In the genomic region with DNA sequence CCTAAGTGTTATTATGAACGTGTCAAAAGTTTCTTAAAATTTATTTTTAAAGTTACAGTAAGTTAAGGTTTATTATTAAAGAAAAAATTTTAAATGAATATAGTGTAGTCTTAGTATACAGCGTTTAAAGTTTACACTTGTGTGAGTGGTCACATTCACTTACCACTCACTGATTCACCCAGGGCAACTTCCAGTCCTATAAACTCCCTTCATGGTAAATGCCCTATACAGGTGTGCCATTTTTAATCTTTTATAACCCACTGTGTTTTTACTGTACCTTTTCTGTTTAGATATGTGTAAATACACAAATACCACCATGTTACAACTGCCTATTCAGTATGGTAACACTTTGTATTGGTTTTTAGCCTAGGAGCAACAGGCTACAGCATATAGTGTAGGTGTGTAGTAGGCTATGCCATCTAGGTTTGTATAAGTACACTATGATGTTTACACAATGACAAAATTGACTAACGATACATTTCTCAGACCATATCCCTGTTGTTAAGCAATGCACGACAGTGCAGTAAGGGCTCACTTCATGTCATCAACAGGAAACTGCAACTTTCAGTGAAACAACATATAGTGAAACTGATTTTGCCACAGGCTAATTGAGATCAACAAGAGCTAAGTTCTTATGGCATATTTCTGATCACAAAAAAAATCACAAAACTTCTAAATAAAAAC, we compare ENCODE assay signal across 10 cellular contexts.
DNase-seq lines count a peak whose midpoint lies in the region; ATAC-seq and TF ChIP-seq lines count a peak whose summit lies in the region.
"Had no signal": no experiment of that assay in that cellular context is flagged by ENCODE, and none has a peak within 500 bp of the region (broad histone marks: within the 10 kb centered on the region; RNA-seq: fewer than 3 reads in every experiment).

No MANE protein-coding gene starts in this region.

- H3K27ac Mint-ChIP-seq in activated naive CD4-positive, alpha-beta T cell treated with anti-CD3 and anti-CD28 coated beads, Interleukin-2, amount 10 ng/mL, durations not matched to agents 7 days and 5 days: peak overlapping the region; percentile 39
- no peak overlapping the region for H3K27ac Mint-ChIP-seq in T-helper 17 cell
- peak overlapping the region; percentile 30 for H3K27ac Mint-ChIP-seq in type B pancreatic cell

- no peak for DNase-seq in activated naive CD4-positive, alpha-beta T cell treated with anti-CD3 and anti-CD28 coated beads, Interleukin-2, amount 10 ng/mL, durations not matched to agents 7 days and 5 days
- no peak for DNase-seq in activated naive CD4-positive, alpha-beta T cell treated with Interleukin-2 at 50 U/mL for 16 hours
- DNase-seq in T-helper 17 cell (no peak), type B pancreatic cell (ENCODE audit: extremely low spot score, unreplicated experiment) (no peak), DMS 273 treated with DMSO at 0.1 percent for 48 hours (lab: John Stamatoyannopoulos, UW) (no peak), NCI-H1048 (lab: John Stamatoyannopoulos, UW) (no peak), NCI-H2171 treated with DMSO at 0.1 percent for 48 hours (lab: John Stamatoyannopoulos, UW) (no peak)
- DNase-seq: cortex of kidney had no signal

- no peaks in the 10 kb centered on the region for H3K36me3 Mint-ChIP-seq in activated naive CD4-positive, alpha-beta T cell treated with anti-CD3 and anti-CD28 coated beads, Interleukin-2, amount 10 ng/mL, durations not matched to agents 7 days and 5 days
- H3K36me3 Mint-ChIP-seq in T-helper 17 cell (ENCODE audit: low read depth) (no peaks in the 10 kb centered on the region), type B pancreatic cell (no peaks in the 10 kb centered on the region)

- H3K4me3 Mint-ChIP-seq in activated naive CD4-positive, alpha-beta T cell treated with anti-CD3 and anti-CD28 coated beads, Interleukin-2, amount 10 ng/mL, durations not matched to agents 7 days and 5 days: no peak overlapping the region
- H3K4me3 Mint-ChIP-seq in T-helper 17 cell (no peak overlapping the region), type B pancreatic cell (no peak overlapping the region)

- no peaks in the 10 kb centered on the region for H3K9me3 ChIP-seq in T-helper 17 cell (ENCODE audit: control insufficient read depth, low read length, poor library complexity, severe bottlenecking)
- H3K9me3 ChIP-seq: BLaER1 treated with 17β-estradiol and CSF1 and Interleukin-3, amounts not matched to agents 10 nM and 100 nM had no signal

- peak; percentile 75 for ATAC-seq in HG02884 (IDR thresholded peaks at IDR 0.05; ENCODE audit: unreplicated experiment)
- peak; percentile 35 for ATAC-seq in T-helper 17 cell

- no peaks in the 10 kb centered on the region for H3K9me3 Mint-ChIP-seq in activated naive CD4-positive, alpha-beta T cell treated with anti-CD3 and anti-CD28 coated beads, Interleukin-2, amount 10 ng/mL, durations not matched to agents 7 days and 5 days
- no peaks in the 10 kb centered on the region for H3K9me3 Mint-ChIP-seq in type B pancreatic cell

- H3K27me3 Mint-ChIP-seq in activated naive CD4-positive, alpha-beta T cell treated with anti-CD3 and anti-CD28 coated beads, Interleukin-2, amount 10 ng/mL, durations not matched to agents 7 days and 5 days: peaks cover 13% of the 10 kb centered on the region
- H3K27me3 Mint-ChIP-seq in T-helper 17 cell (peaks cover 18% of the 10 kb centered on the region), type B pancreatic cell (peaks cover 10% of the 10 kb centered on the region)

- no peak for TF ChIP-seq CTCF in type B pancreatic cell (conservative IDR thresholded peaks at IDR 0.05)

- H3K4me1 Mint-ChIP-seq in activated naive CD4-positive, alpha-beta T cell treated with anti-CD3 and anti-CD28 coated beads, Interleukin-2, amount 10 ng/mL, durations not matched to agents 7 days and 5 days: peaks cover 14% of the 10 kb centered on the region
- H3K4me1 Mint-ChIP-seq in T-helper 17 cell: peaks cover 7% of the 10 kb centered on the region
- peaks cover 5% of the 10 kb centered on the region for H3K4me1 Mint-ChIP-seq in type B pancreatic cell (ENCODE audit: unreplicated experiment)

- CTCF ChIA-PET in activated naive CD4-positive, alpha-beta T cell treated with anti-CD3 and anti-CD28 coated beads, Interleukin-2, amount 10 ng/mL, durations not matched to agents 7 days and 5 days (lab: Charles Lee): interaction anchor here (0.8 to 2.0 kb wide), 7 partner anchors 18 to 636 kb away, joined by 3 to 6 read pairs (median 3); no protein-coding TSS in a partner anchor
